8 cellular contexts compared by ENCODE assay signal in the genomic region with DNA sequence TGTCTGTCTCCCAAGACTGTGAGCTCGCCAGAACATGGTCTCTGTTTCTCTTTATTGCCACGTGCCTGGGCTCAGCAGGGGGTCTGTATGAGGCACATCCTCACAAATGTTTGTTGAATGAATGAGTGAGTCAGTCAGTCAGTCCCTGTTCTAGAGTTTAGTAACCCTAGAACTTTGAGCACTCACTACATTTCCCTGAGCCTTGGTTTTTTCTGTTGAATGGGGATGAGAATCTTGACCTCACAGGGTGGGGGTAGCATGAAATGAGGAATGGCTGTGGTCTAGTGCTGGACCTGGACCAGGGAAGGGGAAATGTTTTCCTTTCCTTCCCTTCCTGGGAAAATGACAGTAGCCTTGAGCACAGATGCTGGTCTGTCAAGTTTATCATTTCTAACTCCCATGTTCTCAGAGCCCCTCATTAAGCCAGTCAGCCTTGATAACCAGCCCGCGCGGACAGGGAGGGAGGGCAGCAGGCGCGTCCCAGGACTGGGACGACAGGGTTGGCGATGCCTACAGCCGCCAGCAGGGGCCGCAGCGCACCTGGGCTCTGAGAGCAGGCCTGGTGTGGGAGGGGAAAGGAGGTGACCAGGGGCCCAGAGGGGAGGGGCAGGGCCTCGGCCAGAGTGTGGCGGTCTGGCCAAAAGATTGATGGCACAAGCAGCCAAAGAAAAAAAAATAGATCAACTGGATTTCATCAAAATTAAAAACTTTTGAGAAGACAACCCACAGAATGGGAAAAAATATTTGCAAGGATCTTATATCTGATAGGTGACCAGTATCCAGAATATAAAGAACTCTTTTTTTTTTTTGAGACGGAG. TPM values are rescaled to one million over a fixed set of nuclear protein-coding genes. Genes with fewer than 3 reads are reported as not detected.
A peak's percentile ranks its signal among the peaks of the same experiment; 100 is the strongest.
DNase-seq lines count a peak whose midpoint lies in the region; ATAC-seq, FAIRE-seq and TF ChIP-seq lines count a peak whose summit lies in the region.

No MANE protein-coding gene starts in this region.

- ATAC-seq in GM21390 (IDR thresholded peaks at IDR 0.05; ENCODE audit: unreplicated experiment): peak; percentile 84

- TF ChIP-seq CTCF in D721Med (IDR thresholded peaks at IDR 0.05; ENCODE audit: insufficient read depth, missing control alignments) (peak; percentile 94), suprapubic skin (IDR thresholded peaks at IDR 0.05) (peak; percentile 94 to 95)

- no peaks in the 10 kb centered on the region for H3K9me3 ChIP-seq in suprapubic skin

- no peak overlapping the region for H3K27ac ChIP-seq in suprapubic skin

- TF ChIP-seq POLR2A in suprapubic skin (IDR thresholded peaks at IDR 0.05): no peak

- no peak for FAIRE-seq in D721Med (lab: Jason Lieb, UNC)

- no peak for TF ChIP-seq EP300 in suprapubic skin (IDR thresholded peaks at IDR 0.05)

- H3K4me1 ChIP-seq in suprapubic skin: peaks cover 9% of the 10 kb centered on the region

- H3K27me3 ChIP-seq in suprapubic skin: no peaks in the 10 kb centered on the region

- WGBS in suprapubic skin: 5% methylated on average over 15 of the region's 15 CpGs

- no peak overlapping the region for H3K4me3 ChIP-seq in suprapubic skin

- H3K36me3 ChIP-seq in suprapubic skin: no peaks in the 10 kb centered on the region

- DNase-seq in D721Med (ENCODE audit: insufficient read length, low spot score): peak; percentile 69
- peak; percentile 89 for DNase-seq in HuH-7 (ENCODE audit: low spot score)
- peak; percentile 65 for DNase-seq in RPMI7951 (ENCODE audit: low read depth)
- peak; percentile 59 for DNase-seq in activated T-helper 9 cell treated with anti-CD3 and anti-CD28 coated beads, Interleukin-2, amount 50 U/mL, for 16 hours (ENCODE audit: low read depth)
- DNase-seq in fibroblast of the conjunctiva (ENCODE audit: low read depth): peak; percentile 62
- DNase-seq in nucleus accumbens (lab: John Stamatoyannopoulos, UW): peak in 52 of 56 donors; percentile 14 to 84 (median 58)
- peak; percentile 88 to 89 for DNase-seq in suprapubic skin (ENCODE audit: low spot score in 2 of 2)

RNA-seq across cellular contexts. Expression of gene WNK2, which starts 24.1 kb away (rescaled TPM):
- total RNA-seq in RPMI7951 (2014; rRNA removed; shearing (Covaris generic)): not detected in 2 replicates
- total RNA-seq in suprapubic skin: 10 to 100 TPM; 39.5 to 93.7 (median 45.3) TPM

RNA-seq across cellular contexts. Expression of gene NINJ1, which starts 25.8 kb away (rescaled TPM):
- total RNA-seq in RPMI7951 (2014; rRNA removed; shearing (Covaris generic)): 56.2 and 64.6 TPM in 2 replicates
- total RNA-seq in suprapubic skin: 100 to 1,000 TPM in 3 of 4 donors, 10 to 100 TPM in 1; 88.3 to 158 (median 113) TPM

Comparison
In these comparisons a context has a peak if more than half of its experiments do, and no peak if none do; other contexts are left out.
1. RNA of gene WNK2, which starts 24.1 kb away (total RNA-seq): 39.5 to 93.7 TPM in suprapubic skin; not detected in RPMI7951; every median in the first group is over 10 times any median in the second.
2. Peak in every context shown above with its lines, with median percentiles within 50 percentile points of each other: DNase-seq.